Comparison of ENCODE assay signal across 8 cellular contexts in the genomic region with DNA sequence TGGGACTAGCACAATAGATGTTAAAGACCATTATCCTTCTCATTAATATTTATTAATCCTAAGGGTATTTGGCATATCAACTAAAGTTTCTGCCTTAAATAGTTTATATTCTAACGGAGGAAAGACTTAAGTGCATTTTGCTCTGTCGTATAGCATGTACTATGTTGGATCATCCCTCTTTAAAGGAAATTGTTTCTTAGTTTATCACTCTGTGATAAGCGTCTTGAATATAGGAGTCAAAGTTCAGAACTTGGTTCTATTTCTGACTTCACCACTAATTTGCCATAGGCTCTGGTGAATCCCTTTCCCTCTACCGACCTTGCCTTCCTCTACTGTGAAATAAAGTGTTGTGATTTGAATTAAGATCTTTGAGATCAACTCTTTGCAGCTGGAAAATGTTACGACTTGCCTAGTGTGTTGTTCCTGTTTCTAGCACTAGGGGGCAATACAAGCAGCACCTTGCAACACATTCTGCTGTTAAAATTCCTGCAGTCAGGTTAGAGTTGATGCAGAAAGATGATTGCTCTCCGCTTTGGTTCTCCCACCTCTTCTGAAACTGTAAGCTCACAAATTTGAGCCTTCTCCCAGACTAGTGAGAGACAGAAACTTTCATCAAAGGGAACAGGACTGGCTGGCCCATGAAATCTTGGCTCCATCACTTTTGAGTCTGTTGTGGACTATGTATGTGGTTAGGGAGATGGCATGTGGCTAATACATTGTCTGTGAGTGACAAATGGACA. TPM values are rescaled to one million over a fixed set of nuclear protein-coding genes. Genes with fewer than 3 reads are reported as not detected.
DNase-seq lines count a peak whose midpoint lies in the region; ATAC-seq and TF ChIP-seq lines count a peak whose summit lies in the region.

No MANE protein-coding gene starts in this region.

- no peaks in the 10 kb centered on the region for H4K20me1 ChIP-seq in SU-DHL-6 (ENCODE audit: low read depth, low read length)

- no peaks in the 10 kb centered on the region for H3K4me1 Mint-ChIP-seq in immature natural killer cell

- no peak for ATAC-seq in HG03108 (IDR thresholded peaks at IDR 0.05; ENCODE audit: unreplicated experiment)

- no peak overlapping the region for H3K4me2 ChIP-seq in SU-DHL-6 (ENCODE audit: low read depth, low read length, poor library complexity, severe bottlenecking)

- DNase-seq in NCI-H2081 (lab: John Stamatoyannopoulos, UW) (peak; percentile 24 to 37), NCI-H2081 treated with DMSO at 0.1 percent for 48 hours (lab: John Stamatoyannopoulos, UW) (no peak), LoVo (ENCODE audit: low spot score) (peak; percentile 64), breast epithelium (ENCODE audit: low spot score in 2 of 2) (peak in 1 of 2 donors; percentile 37), immature natural killer cell (peak; percentile 51 to 54 (median 54))
- DNase-seq in stimulated activated CD4-positive, alpha-beta T cell treated with anti-CD3 and anti-CD28 coated beads, Interleukin-12 subunit alpha, Interleukin-12 subunit beta, amount 100 ng/mL, for 48 hours (ENCODE audit: low read depth in 2 of 3, low spot score in 1 of 3): peak; percentile 15 to 75 (median 19)

- H3K4me3 Mint-ChIP-seq in immature natural killer cell: no peak overlapping the region

- H3K27ac ChIP-seq in SU-DHL-6 (ENCODE audit: low read depth, low read length): no peak overlapping the region
- no peak overlapping the region for H3K27ac ChIP-seq in breast epithelium

- peaks cover 0 to 2% (median 0%) of the 10 kb centered on the region in 3 donors for H3K27me3 Mint-ChIP-seq in immature natural killer cell (ENCODE audit: low read depth in 3 of 3)

- no peak overlapping the region for H2AFZ ChIP-seq in SU-DHL-6 (ENCODE audit: low read depth, low read length, severe bottlenecking)

- H3K36me3 ChIP-seq in SU-DHL-6 (ENCODE audit: low read length) (no peaks in the 10 kb centered on the region), breast epithelium (no peaks in the 10 kb centered on the region)

- H3K9ac ChIP-seq in SU-DHL-6 (ENCODE audit: low read length): no peak overlapping the region

- no peaks in the 10 kb centered on the region for H3K4me1 ChIP-seq in breast epithelium

- H3K4me3 ChIP-seq in SU-DHL-6 (ENCODE audit: insufficient read depth, low read length, poor library complexity, severe bottlenecking): no peak overlapping the region
- H3K4me3 ChIP-seq in breast epithelium: no peak overlapping the region

- no peak overlapping the region for H3K27ac Mint-ChIP-seq in immature natural killer cell

- no peaks in the 10 kb centered on the region for H3K79me2 ChIP-seq in SU-DHL-6 (ENCODE audit: insufficient read depth, low read length)

- intact Hi-C loops in breast epithelium (cut with DNase I; ENCODE audit: low total_unique reads): loop anchor here (10.0 kb wide), 1 partner anchor 189 kb away; no protein-coding TSS in a partner anchor

- TF ChIP-seq CTCF in SU-DHL-6 (IDR thresholded peaks at IDR 0.05; ENCODE audit: insufficient read depth, low read length, poor library complexity, severe bottlenecking) (peak; percentile 59), breast epithelium (IDR thresholded peaks at IDR 0.05) (peak; percentile 90 to 98 (median 94))

- no peaks in the 10 kb centered on the region for H3K9me2 ChIP-seq in SU-DHL-6 (replicated peaks; ENCODE audit: insufficient read depth, low read length)

- H3K36me3 Mint-ChIP-seq in immature natural killer cell: peaks cover 0 to 4% (median 0%) of the 10 kb centered on the region in 3 donors

- H3K9me3 Mint-ChIP-seq in immature natural killer cell: no peaks in the 10 kb centered on the region

- no peaks in the 10 kb centered on the region for H3F3A ChIP-seq in SU-DHL-6 (ENCODE audit: insufficient read depth)

- H3K9me3 ChIP-seq in SU-DHL-6 (ENCODE audit: insufficient read depth, low read length): no peaks in the 10 kb centered on the region
- H3K9me3 ChIP-seq in breast epithelium: no peaks in the 10 kb centered on the region

- no peak for TF ChIP-seq POLR2A in breast epithelium (IDR thresholded peaks at IDR 0.05)

- no peaks in the 10 kb centered on the region for H3K27me3 ChIP-seq in SU-DHL-6 (ENCODE audit: low read length)
- no peaks in the 10 kb centered on the region for H3K27me3 ChIP-seq in breast epithelium

RNA-seq across cellular contexts. Expression of a gene that starts 27.8 kb away (rescaled TPM):
- total RNA-seq in breast epithelium: 1 to 10 TPM; 6.9 to 7.9 (median 6.9) TPM
- under 1 TPM; 0.06 to 0.28 (median 0.18) TPM for polyA plus RNA-seq in immature natural killer cell

RNA-seq across cellular contexts. Expression of a gene that starts 55.2 kb away (rescaled TPM):
- 1,000 to 10,000 TPM in 2 of 3 donors, 100 to 1,000 TPM in 1; 156 to 1,772 (median 1,383) TPM for total RNA-seq in breast epithelium
- 1,000 to 10,000 TPM in 1 of 3 donors, 100 to 1,000 TPM in 2; 600 to 1,153 (median 962) TPM for polyA plus RNA-seq in immature natural killer cell
